In the genomic region with DNA sequence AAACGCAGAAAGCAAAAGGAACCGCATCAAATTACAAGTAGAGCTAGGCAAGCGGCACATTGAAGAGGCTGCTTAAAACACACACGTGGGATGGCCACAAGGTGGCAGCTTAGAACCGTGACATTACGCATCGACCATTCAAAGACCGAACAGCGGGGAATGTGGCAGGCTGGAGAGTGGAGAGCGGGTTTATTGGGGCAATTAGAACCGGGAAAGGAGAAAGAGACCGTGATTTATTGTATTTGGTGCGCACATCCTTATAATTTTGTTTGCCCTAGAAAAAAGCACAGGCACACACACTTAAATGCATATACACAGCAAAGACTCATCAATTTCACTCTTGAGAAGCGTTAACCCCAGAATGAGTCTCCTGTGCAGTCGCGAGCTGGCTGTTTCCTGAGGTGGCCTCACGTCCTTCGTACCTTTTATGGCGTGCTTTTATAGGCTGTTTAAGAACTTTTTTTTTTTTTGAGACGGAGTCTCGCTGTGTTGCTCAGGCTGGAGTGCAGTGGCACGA, we compare ENCODE assay signal across 9 cellular contexts. TPM values are rescaled to one million over a fixed set of nuclear protein-coding genes. Genes with fewer than 3 reads are reported as not detected.
DNase-seq lines count a peak whose midpoint lies in the region; ATAC-seq and TF ChIP-seq lines count a peak whose summit lies in the region.
"Had no signal": no experiment of that assay in that cellular context is flagged by ENCODE, and none has a peak within 500 bp of the region (broad histone marks: within the 10 kb centered on the region; RNA-seq: fewer than 3 reads in every experiment).

No MANE protein-coding gene starts in this region.

- H3K27ac ChIP-seq in HL-60 (replicated peaks) = no peak overlapping the region

- no peaks in the 10 kb centered on the region for H3K27me3 ChIP-seq in HL-60 (ENCODE audit: insufficient read depth, poor library complexity, severe bottlenecking)

- DNase-seq in COLO829 (ENCODE audit: low spot score) (peak; percentile 62), HL-60 (ENCODE audit: low read depth in 1 of 2, low spot score in 1 of 2) (peak; percentile 75 to 82), NCI-H774 (lab: John Stamatoyannopoulos, UW) (peak; percentile 91), memory B cell (ENCODE audit: low spot score in 2 of 2) (peak; percentile 47 to 54)
- peak; percentile 76 for DNase-seq in activated CD4-positive, alpha-beta memory T cell treated with anti-CD3 and anti-CD28 coated beads, Interleukin-2, amount 10 ng/mL, durations not matched to agents 7 days and 5 days
- peak; percentile 61 for DNase-seq in effector CD4-positive, alpha-beta T cell
- peak; percentile 31 to 35 for DNase-seq in stimulated activated CD8-positive, alpha-beta memory T cell treated with anti-CD3 and anti-CD28 coated beads, Interleukin-15, amount 100 ng/mL, for 4 hours (ENCODE audit: low read depth in 2 of 2)

- no peak overlapping the region for H3K27ac Mint-ChIP-seq in activated CD4-positive, alpha-beta memory T cell treated with anti-CD3 and anti-CD28 coated beads, Interleukin-2, amount 10 ng/mL, durations not matched to agents 7 days and 5 days
- no peak overlapping the region for H3K27ac Mint-ChIP-seq in memory B cell

- peaks cover 14% of the 10 kb centered on the region for H3K27me3 Mint-ChIP-seq in activated CD4-positive, alpha-beta memory T cell treated with anti-CD3 and anti-CD28 coated beads, Interleukin-2, amount 10 ng/mL, durations not matched to agents 7 days and 5 days
- peaks cover 5% of the 10 kb centered on the region for H3K27me3 Mint-ChIP-seq in memory B cell

- ATAC-seq in GM19468 (IDR thresholded peaks at IDR 0.05; ENCODE audit: extremely low read depth, unreplicated experiment) (peak; percentile 86), memory B cell (ENCODE audit: low read depth) (peak; percentile 93)

- no peaks in the 10 kb centered on the region for H3K36me3 Mint-ChIP-seq in activated CD4-positive, alpha-beta memory T cell treated with anti-CD3 and anti-CD28 coated beads, Interleukin-2, amount 10 ng/mL, durations not matched to agents 7 days and 5 days (ENCODE audit: low read depth)
- no peaks in the 10 kb centered on the region for H3K36me3 Mint-ChIP-seq in memory B cell

- no peak overlapping the region for H3K4me3 ChIP-seq in HL-60 (replicated peaks; ENCODE audit: insufficient read depth, low read length)

- H3K4me3 Mint-ChIP-seq in activated CD4-positive, alpha-beta memory T cell treated with anti-CD3 and anti-CD28 coated beads, Interleukin-2, amount 10 ng/mL, durations not matched to agents 7 days and 5 days = peak overlapping the region; percentile 38
- H3K4me3 Mint-ChIP-seq in memory B cell = peak overlapping the region; percentile 68

- CTCF ChIA-PET in activated CD4-positive, alpha-beta memory T cell treated with anti-CD3 and anti-CD28 coated beads, Interleukin-2, amount 10 ng/mL, durations not matched to agents 7 days and 5 days (lab: Charles Lee) = interaction anchor here (0.6 to 3.8 kb wide), 29 partner anchors 9 to 602 kb away, joined by 3 to 48 read pairs (median 4); partner anchors contain the start of genes GAREM1 and RNF125

- TF ChIP-seq CTCF in HL-60 (IDR thresholded peaks at IDR 0.05; ENCODE audit: insufficient read depth, low read length) = peak; percentile 96

- peaks cover 4% of the 10 kb centered on the region for H3K9me3 Mint-ChIP-seq in activated CD4-positive, alpha-beta memory T cell treated with anti-CD3 and anti-CD28 coated beads, Interleukin-2, amount 10 ng/mL, durations not matched to agents 7 days and 5 days
- no peaks in the 10 kb centered on the region for H3K9me3 Mint-ChIP-seq in memory B cell

- POLR2A ChIA-PET in activated CD4-positive, alpha-beta memory T cell treated with anti-CD3 and anti-CD28 coated beads, Interleukin-2, amount 10 ng/mL, durations not matched to agents 7 days and 5 days (lab: Charles Lee) = interaction anchor here (0.9 to 1.4 kb wide), 2 partner anchors 66 to 391 kb away, joined by 3 read pairs; partner anchors contain the start of gene RNF138

- H3K4me1 Mint-ChIP-seq in activated CD4-positive, alpha-beta memory T cell treated with anti-CD3 and anti-CD28 coated beads, Interleukin-2, amount 10 ng/mL, durations not matched to agents 7 days and 5 days = peaks cover 7% of the 10 kb centered on the region
- H3K4me1 Mint-ChIP-seq in memory B cell = peaks cover 7% of the 10 kb centered on the region

RNA-seq across cellular contexts. Expression of gene MEP1B, which starts 31.7 kb away (rescaled TPM):
- total RNA-seq in activated CD4-positive, alpha-beta memory T cell treated with anti-CD3 and anti-CD28 coated beads, Interleukin-2, amount 10 ng/mL, durations not matched to agents 7 days and 5 days = under 1 TPM in 1 of 2 experiments, not detected in 1; 0.13 TPM
- total RNA-seq: mononuclear cell had no signal

Comparison
In these comparisons a context has a peak if more than half of its experiments do, and no peak if none do; other contexts are left out.
1. DNase-seq: peak in every context shown above with its lines; median percentile 91 in NCI-H774; 78 in HL-60; 76 in activated CD4-positive, alpha-beta memory T cell treated with anti-CD3 and anti-CD28 coated beads, Interleukin-2, amount 10 ng/mL, durations not matched to agents 7 days and 5 days; 62 in COLO829; 61 in effector CD4-positive, alpha-beta T cell; 50 in memory B cell; 33 in stimulated activated CD8-positive, alpha-beta memory T cell treated with anti-CD3 and anti-CD28 coated beads, Interleukin-15, amount 100 ng/mL, for 4 hours.